Comparison of ENCODE assay signal across 8 cellular contexts in genomic region chrX:118823263-118824172, GRCh38. TPM values are rescaled to one million over a fixed set of nuclear protein-coding genes. Genes with fewer than 3 reads are reported as not detected.
A peak's percentile ranks its signal among the peaks of the same experiment; 100 is the strongest.
DNase-seq lines count a peak whose midpoint lies in the region; ATAC-seq and TF ChIP-seq lines count a peak whose summit lies in the region.

TSS of gene ZCCHC12 (plus strand) at chrX:118823824. CDS start at chrX:118825245, 1,421 bp downstream.

- DNase-seq in COLO829 (ENCODE audit: low spot score) (peak; percentile 25), PC-9 (peak in 1 of 2 experiments; percentile 51), cardiac muscle cell (ENCODE audit: low read depth in 1 of 2, low spot score in 1 of 2) (peak; percentile 64 to 87), progenitor cell of endocrine pancreas (ENCODE audit: low spot score, unreplicated experiment) (peak; percentile 44), NCI-H2171 treated with DMSO at 0.1 percent for 48 hours (lab: John Stamatoyannopoulos, UW) (no peak), epidermal melanocyte (ENCODE audit: insufficient read length, low spot score) (no peak)
- peak; percentile 43 for DNase-seq in activated naive CD4-positive, alpha-beta T cell treated with anti-CD3 and anti-CD28 coated beads for 36 hours

- CTCF ChIA-PET in PC-9 (lab: Charles Lee) = interaction anchor here (0.6 to 1.1 kb wide), 3 partner anchors 13 to 292 kb away, joined by 3 to 5 read pairs (median 4); no protein-coding TSS in a partner anchor
- CTCF ChIA-PET in activated naive CD4-positive, alpha-beta T cell treated with anti-CD3 and anti-CD28 coated beads for 36 hours (lab: Charles Lee) = interaction anchor here (1.1 kb wide), 1 partner anchor 15 kb away, joined by 3 read pairs; no protein-coding TSS in a partner anchor

- H3K27ac ChIP-seq in PC-9 (no peak within 1 kb of the TSS), cardiac muscle cell (no peak within 1 kb of the TSS)

- peaks cover 38% of the 10 kb centered on the region for H3K27me3 Mint-ChIP-seq in activated naive CD4-positive, alpha-beta T cell treated with anti-CD3 and anti-CD28 coated beads for 36 hours (ENCODE audit: low read depth)
- peaks cover 52% of the 10 kb centered on the region for H3K27me3 Mint-ChIP-seq in progenitor cell of endocrine pancreas

- H4K20me1 ChIP-seq in PC-9 (ENCODE audit: insufficient read depth) = no peaks in the 10 kb centered on the region

- no peaks in the 10 kb centered on the region for H3K9me2 ChIP-seq in PC-9 (ENCODE audit: insufficient read depth)

- no peaks in the 10 kb centered on the region for H3K36me3 Mint-ChIP-seq in activated naive CD4-positive, alpha-beta T cell treated with anti-CD3 and anti-CD28 coated beads for 36 hours (ENCODE audit: low read depth)
- H3K36me3 Mint-ChIP-seq in progenitor cell of endocrine pancreas (ENCODE audit: insufficient read depth) = no peaks in the 10 kb centered on the region

- 0 out of 2 replicates have a peak within 1 kb of the TSS, but pooled peaks have one; percentile 44 for H2AFZ ChIP-seq in PC-9

- H3K4me3 ChIP-seq in PC-9 (peak within 1 kb of the TSS; percentile 44; the same call in 1 of the 2 replicates), cardiac muscle cell (peak within 1 kb of the TSS; percentile 21)

- H3K4me1 ChIP-seq in PC-9 (replicated peaks; ENCODE audit: insufficient read depth) (no peaks in the 10 kb centered on the region), cardiac muscle cell (ENCODE audit: low read depth) (no peaks in the 10 kb centered on the region)

- no peak within 1 kb of the TSS for H3K27ac Mint-ChIP-seq in activated naive CD4-positive, alpha-beta T cell treated with anti-CD3 and anti-CD28 coated beads for 36 hours
- peak within 1 kb of the TSS; percentile 88 for H3K27ac Mint-ChIP-seq in progenitor cell of endocrine pancreas

- H3K27me3 ChIP-seq in PC-9 (ENCODE audit: insufficient read depth, low read depth) (peaks cover 30% of the 10 kb centered on the region), cardiac muscle cell (peaks cover 47% of the 10 kb centered on the region)

- no peaks in the 10 kb centered on the region for H3K9me3 Mint-ChIP-seq in activated naive CD4-positive, alpha-beta T cell treated with anti-CD3 and anti-CD28 coated beads for 36 hours
- H3K9me3 Mint-ChIP-seq in progenitor cell of endocrine pancreas (ENCODE audit: low read depth) = peaks cover 8% of the 10 kb centered on the region

- H3K36me3 ChIP-seq in PC-9 (ENCODE audit: low read depth) (no peaks in the 10 kb centered on the region), cardiac muscle cell (no peaks in the 10 kb centered on the region)

- TF ChIP-seq CTCF in PC-9 (conservative IDR thresholded peaks at IDR 0.05) (no peak), cardiac muscle cell (IDR thresholded peaks at IDR 0.05; ENCODE audit: low read depth, low read length) (no peak), progenitor cell of endocrine pancreas (IDR thresholded peaks at IDR 0.05; ENCODE audit: unreplicated experiment) (no peak)

- peak within 1 kb of the TSS; percentile 77 for H3K4me2 ChIP-seq in PC-9

- H3K4me3 Mint-ChIP-seq in activated naive CD4-positive, alpha-beta T cell treated with anti-CD3 and anti-CD28 coated beads for 36 hours = peak within 1 kb of the TSS; percentile 60
- peak within 1 kb of the TSS; percentile 79 for H3K4me3 Mint-ChIP-seq in progenitor cell of endocrine pancreas (ENCODE audit: low read depth)

- POLR2A ChIA-PET in PC-9 (lab: Charles Lee; ENCODE audit: unreplicated experiment) = no interaction called here

- H3K4me1 Mint-ChIP-seq in activated naive CD4-positive, alpha-beta T cell treated with anti-CD3 and anti-CD28 coated beads for 36 hours (ENCODE audit: low read depth) = peaks cover 22% of the 10 kb centered on the region
- peaks cover 3% of the 10 kb centered on the region for H3K4me1 Mint-ChIP-seq in progenitor cell of endocrine pancreas (ENCODE audit: low read depth)

- H3F3A ChIP-seq in PC-9 (ENCODE audit: insufficient read depth, low read depth) = no peaks in the 10 kb centered on the region

- peak; percentile 59 for ATAC-seq in HG02852 (IDR thresholded peaks at IDR 0.05; ENCODE audit: unreplicated experiment)

- intact Hi-C loops in PC-9 (cut with micrococcal nuclease; ENCODE audit: unreplicated experiment) = no loop called here
- intact Hi-C loops in activated naive CD4-positive, alpha-beta T cell treated with anti-CD3 and anti-CD28 coated beads for 36 hours (cut with micrococcal nuclease) = loop anchor here (5.0 kb wide), 1 partner anchor 196 kb away; no protein-coding TSS in a partner anchor

- no TSS peak for BruUV-seq in PC-9 (replicated peaks; lab: Mats Ljungman, UMichigan)

- H3K9me3 ChIP-seq in PC-9 (ENCODE audit: insufficient read depth, low read depth) (no peaks in the 10 kb centered on the region), cardiac muscle cell (ENCODE audit: low read depth) (no peaks in the 10 kb centered on the region)

- H3K79me2 ChIP-seq in PC-9 (ENCODE audit: low read depth) = no peaks in the 10 kb centered on the region

RNA-seq across cellular contexts. Expression of gene ZCCHC12, which starts in this region (rescaled TPM):
- total RNA-seq in PC-9 (2021) (not detected in 2 replicates), cardiac muscle cell (2.5 and 5.0 TPM in 2 replicates), progenitor cell of endocrine pancreas (2.3 and 3.2 TPM in 2 replicates)
- total RNA-seq in activated naive CD4-positive, alpha-beta T cell treated with anti-CD3 and anti-CD28 coated beads for 36 hours = under 1 TPM; 0.14 to 0.25 TPM
- 1.1 and 1.3 TPM in 2 replicates for polyA plus RNA-seq in cardiac muscle cell

Comparison
In these comparisons a context has a peak if more than half of its experiments do, and no peak if none do; other contexts are left out.
1. Peak in DNase-seq in activated naive CD4-positive, alpha-beta T cell treated with anti-CD3 and anti-CD28 coated beads for 36 hours; RNA of the gene not detected or under 1 TPM.
2. DNase-seq: peak in COLO829 (single experiment), cardiac muscle cell (2 of 2) and progenitor cell of endocrine pancreas (single experiment); none in NCI-H2171 treated with DMSO at 0.1 percent for 48 hours (single experiment) and epidermal melanocyte (single experiment).